25 cellular contexts compared by ENCODE assay signal in the genomic region with DNA sequence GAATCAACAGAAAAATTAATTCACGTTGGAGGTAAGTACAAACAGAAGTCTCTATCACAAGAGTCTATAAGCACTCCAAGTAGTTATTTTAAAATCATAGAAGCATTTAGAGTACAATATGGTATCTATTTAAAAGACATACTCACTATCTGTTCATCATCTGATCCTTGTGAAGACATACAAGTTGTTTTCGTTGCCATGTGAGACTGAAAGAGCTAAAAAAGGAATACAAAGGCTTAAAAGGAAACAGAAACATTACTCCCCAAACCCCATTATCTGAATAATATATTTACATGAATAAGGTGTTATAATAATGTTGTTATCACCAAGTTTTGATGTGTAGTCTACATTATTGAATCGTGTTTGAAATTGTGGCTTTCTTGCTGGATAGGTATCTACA.
"Had no signal": no experiment of that assay in that cellular context is flagged by ENCODE, and none has a peak within 500 bp of the region (broad histone marks: within the 10 kb centered on the region; RNA-seq: fewer than 3 reads in every experiment).

No MANE protein-coding gene starts in this region.

- H3K4me1 ChIP-seq: colonic mucosa, gastrocnemius medialis, left lung had no signal

- H3K27me3 ChIP-seq: colonic mucosa, esophagus squamous epithelium, gastrocnemius medialis, heart right ventricle, left lung had no signal

- H3K4me3 Mint-ChIP-seq: dendritic cell treated with granulocyte-macrophage colony-stimulating factor and Interleukin-4, amounts not matched to agents 40 ng/mL and 50 ng/mL, for 4 days; effector memory CD8-positive, alpha-beta T cell; endodermal cell; mesothelial cell of epicardium; naive B cell had no signal

- DNase-seq: colonic mucosa; cortex of kidney; effector CD8-positive, alpha-beta T cell; effector memory CD8-positive, alpha-beta T cell; endodermal cell; erythroblast; esophagus squamous epithelium; foreskin fibroblast; foreskin melanocyte; gastrocnemius medialis; glutamatergic neuron; head of caudate nucleus; heart right ventricle; hippocampal formation; left cardiac atrium; left lung; left ventricle myocardium superior; lower lobe of right lung; mesenchymal stem cell; mucosa of descending colon; naive B cell had no signal

- H3K36me3 Mint-ChIP-seq: naive B cell had no signal

- H3K4me1 Mint-ChIP-seq: naive B cell had no signal

- H3K27ac ChIP-seq: colonic mucosa, epithelial cell of prostate, esophagus squamous epithelium, gastrocnemius medialis, heart right ventricle, left lung, lower lobe of right lung had no signal

- H3K27ac Mint-ChIP-seq: dendritic cell treated with granulocyte-macrophage colony-stimulating factor and Interleukin-4, amounts not matched to agents 40 ng/mL and 50 ng/mL, for 4 days; effector memory CD8-positive, alpha-beta T cell; endodermal cell; mesothelial cell of epicardium; naive B cell had no signal

- H3K36me3 ChIP-seq: colonic mucosa, left lung had no signal

- H3K27me3 Mint-ChIP-seq: dendritic cell treated with granulocyte-macrophage colony-stimulating factor and Interleukin-4, amounts not matched to agents 40 ng/mL and 50 ng/mL, for 4 days had no signal

- H3K4me3 ChIP-seq: colonic mucosa, esophagus squamous epithelium, gastrocnemius medialis, heart right ventricle, left lung, lower lobe of right lung, mucosa of descending colon had no signal

- H3K9me3 ChIP-seq: colonic mucosa, esophagus squamous epithelium, gastrocnemius medialis, heart right ventricle, left lung, lower lobe of right lung, mucosa of descending colon had no signal

- ATAC-seq: effector memory CD8-positive, alpha-beta T cell; esophagus mucosa; gastrocnemius medialis; heart right ventricle; left cardiac atrium; left lung; left ventricle myocardium superior; lower lobe of right lung; mucosa of descending colon had no signal

- H3K9me3 Mint-ChIP-seq: dendritic cell treated with granulocyte-macrophage colony-stimulating factor and Interleukin-4, amounts not matched to agents 40 ng/mL and 50 ng/mL, for 4 days; effector memory CD8-positive, alpha-beta T cell; mesothelial cell of epicardium; naive B cell had no signal
